ENCODE assay signal across 11 cellular contexts in the genomic region with DNA sequence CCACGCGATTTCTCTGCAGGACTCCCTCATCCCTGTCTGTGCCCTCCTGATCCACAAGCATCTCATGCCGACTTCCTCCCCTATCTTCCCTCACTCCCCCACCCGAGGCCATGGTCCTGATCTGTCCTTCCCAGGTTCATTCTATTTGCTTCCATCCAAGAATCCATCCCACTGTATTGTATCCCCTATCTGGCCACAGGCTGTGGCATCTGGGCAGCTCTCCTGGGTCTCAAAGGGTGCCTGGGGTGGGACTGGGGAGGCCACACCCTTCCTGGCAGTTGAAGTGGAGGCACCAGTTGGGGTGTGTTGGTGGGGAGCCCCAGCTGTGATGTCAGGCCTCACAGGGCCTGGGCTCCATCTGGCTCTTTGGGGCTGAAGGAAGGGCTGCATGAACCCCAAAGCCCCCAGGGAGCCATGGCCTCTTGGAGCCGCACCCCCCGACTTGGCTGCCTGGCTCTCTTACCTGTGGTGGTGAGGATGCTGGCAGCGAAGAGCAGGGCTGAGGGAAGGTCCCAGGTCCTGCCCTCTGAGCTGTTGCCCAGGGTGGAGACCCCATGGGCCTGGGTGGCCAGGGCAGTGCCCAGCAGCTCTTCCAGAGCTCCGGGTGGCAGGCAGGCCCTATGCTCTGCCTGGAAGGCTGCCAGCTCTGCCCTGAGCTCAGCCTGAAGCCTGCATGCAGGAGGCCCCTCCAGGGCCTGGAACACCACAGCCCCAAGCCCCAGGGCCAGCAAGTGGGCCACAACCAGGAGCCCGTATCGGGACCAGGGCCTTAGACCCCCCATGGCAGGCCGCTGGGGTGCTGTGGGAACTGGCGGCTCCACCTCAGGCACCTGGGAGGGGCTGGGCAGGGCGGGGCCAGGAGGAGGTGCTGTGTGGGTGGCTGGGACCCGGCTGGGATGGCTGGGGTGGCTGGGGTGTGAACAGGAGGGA. TPM values are rescaled to one million over a fixed set of nuclear protein-coding genes. Genes with fewer than 3 reads are reported as not detected.
A peak's percentile ranks its signal among the peaks of the same experiment; 100 is the strongest.
DNase-seq lines count a peak whose midpoint lies in the region; ATAC-seq, FAIRE-seq and TF ChIP-seq lines count a peak whose summit lies in the region.
"Had no signal": no experiment of that assay in that cellular context is flagged by ENCODE, and none has a peak within 500 bp of the region (broad histone marks: within the 10 kb centered on the region; RNA-seq: fewer than 3 reads in every experiment).

Gene KCNK7 (minus strand): TSS at position 810 of the 930 bp plus-strand sequence. CDS start 28 bp downstream, at position 782.

- H3K27ac Mint-ChIP-seq in activated T-helper 1 cell treated with anti-CD3 and anti-CD28 coated beads, Interleukin-12 subunit alpha, Interleukin-12 subunit beta, Interleukin-2, Interleukin-4 antibody, amounts not matched to agents 30 ng/mL and 10 ng/mL and 1 ng/mL, durations not matched to agents 14 hours and 24 hours and 36 hours: peak within 1 kb of the TSS; percentile 29
- peak within 1 kb of the TSS in 7 of 10 donors; percentile 20 to 85 (median 55) for H3K27ac Mint-ChIP-seq in naive thymus-derived CD8-positive, alpha-beta T cell

- no peak for FAIRE-seq in GM12891 (lab: Jason Lieb, UNC)

- no peaks in the 10 kb centered on the region for H3K27me3 Mint-ChIP-seq in activated T-helper 1 cell treated with anti-CD3 and anti-CD28 coated beads, Interleukin-12 subunit alpha, Interleukin-12 subunit beta, Interleukin-2, Interleukin-4 antibody, amounts not matched to agents 30 ng/mL and 10 ng/mL and 1 ng/mL, durations not matched to agents 14 hours and 24 hours and 36 hours (ENCODE audit: insufficient read depth)
- H3K27me3 Mint-ChIP-seq in naive thymus-derived CD8-positive, alpha-beta T cell: no peaks in the 10 kb centered on the region

- H3K9me3 Mint-ChIP-seq in activated T-helper 1 cell treated with anti-CD3 and anti-CD28 coated beads, Interleukin-12 subunit alpha, Interleukin-12 subunit beta, Interleukin-2, Interleukin-4 antibody, amounts not matched to agents 30 ng/mL and 10 ng/mL and 1 ng/mL, durations not matched to agents 14 hours and 24 hours and 36 hours: no peaks in the 10 kb centered on the region
- no peaks in the 10 kb centered on the region for H3K9me3 Mint-ChIP-seq in naive thymus-derived CD8-positive, alpha-beta T cell

- no peak for ATAC-seq in naive thymus-derived CD8-positive, alpha-beta T cell

- intact Hi-C loops in activated T-helper 1 cell treated with anti-CD3 and anti-CD28 coated beads, Interleukin-12 subunit alpha, Interleukin-12 subunit beta, Interleukin-2, Interleukin-4 antibody, amounts not matched to agents 30 ng/mL and 10 ng/mL and 1 ng/mL, durations not matched to agents 14 hours and 24 hours and 36 hours (cut with micrococcal nuclease): no loop called here

- H3K36me3 Mint-ChIP-seq in activated T-helper 1 cell treated with anti-CD3 and anti-CD28 coated beads, Interleukin-12 subunit alpha, Interleukin-12 subunit beta, Interleukin-2, Interleukin-4 antibody, amounts not matched to agents 30 ng/mL and 10 ng/mL and 1 ng/mL, durations not matched to agents 14 hours and 24 hours and 36 hours (ENCODE audit: low read depth): peaks cover 17% of the 10 kb centered on the region
- peaks cover 0 to 34% (median 0%) of the 10 kb centered on the region in 3 donors for H3K36me3 Mint-ChIP-seq in naive thymus-derived CD8-positive, alpha-beta T cell

- DNase-seq in AG20443 (ENCODE audit: low spot score) (peak; percentile 25), EH (ENCODE audit: low read depth) (peak; percentile 31), NCI-H1436 (lab: John Stamatoyannopoulos, UW) (no peak), GM12891 (ENCODE audit: insufficient read length, low spot score) (no peak), NCI-H2196 treated with DMSO at 0.1 percent for 48 hours (lab: John Stamatoyannopoulos, UW; ENCODE audit: unreplicated experiment) (no peak)
- no peak for DNase-seq in activated T-helper 1 cell treated with anti-CD3 and anti-CD28 coated beads, Interleukin-12 subunit alpha, Interleukin-12 subunit beta, Interleukin-2, Interleukin-4 antibody, amounts not matched to agents 30 ng/mL and 10 ng/mL and 1 ng/mL, durations not matched to agents 14 hours and 24 hours and 36 hours (ENCODE audit: low spot score)
- no peak for DNase-seq in naive thymus-derived CD8-positive, alpha-beta T cell
- no peak for DNase-seq in effector CD4-positive, alpha-beta T cell
- DNase-seq: midbrain, NCI-H774, right lobe of liver had no signal

- TF ChIP-seq POLR2A in GM12891 (IDR thresholded peaks at IDR 0.05; ENCODE audit: low read depth, low read length): no peak

- POLR2A ChIA-PET in naive thymus-derived CD8-positive, alpha-beta T cell (lab: Charles Lee): interaction anchor here (0.8 to 11.7 kb wide), 10 partner anchors 11 to 58 kb away, joined by 3 to 139 read pairs (median 4); partner anchors contain the start of genes EHBP1L1 and FAM89B

- peaks cover 14% of the 10 kb centered on the region for H3K4me1 Mint-ChIP-seq in activated T-helper 1 cell treated with anti-CD3 and anti-CD28 coated beads, Interleukin-12 subunit alpha, Interleukin-12 subunit beta, Interleukin-2, Interleukin-4 antibody, amounts not matched to agents 30 ng/mL and 10 ng/mL and 1 ng/mL, durations not matched to agents 14 hours and 24 hours and 36 hours (ENCODE audit: low read depth)
- peaks cover 11 to 24% (median 14%) of the 10 kb centered on the region in 4 donors for H3K4me1 Mint-ChIP-seq in naive thymus-derived CD8-positive, alpha-beta T cell

- H3K4me3 Mint-ChIP-seq in activated T-helper 1 cell treated with anti-CD3 and anti-CD28 coated beads, Interleukin-12 subunit alpha, Interleukin-12 subunit beta, Interleukin-2, Interleukin-4 antibody, amounts not matched to agents 30 ng/mL and 10 ng/mL and 1 ng/mL, durations not matched to agents 14 hours and 24 hours and 36 hours: peak within 1 kb of the TSS; percentile 35
- H3K4me3 Mint-ChIP-seq in naive thymus-derived CD8-positive, alpha-beta T cell: peak within 1 kb of the TSS in 2 of 10 donors; percentile 14 to 58

TF ChIP-seq in GM12891, 5 proteins besides CTCF, POLR2A, EP300 and RAD21:
- TF ChIP-seq PAX5 (IDR thresholded peaks at IDR 0.05; ENCODE audit: insufficient read depth, low read length, severe bottlenecking) (no peak), SPI1 (IDR thresholded peaks at IDR 0.05; ENCODE audit: low read depth, low read length) (no peak), POU2F2 (IDR thresholded peaks at IDR 0.05; ENCODE audit: low read depth, low read length) (no peak), TAF1 (IDR thresholded peaks at IDR 0.05; ENCODE audit: low read depth, low read length) (no peak), POLR2AphosphoS5 (IDR thresholded peaks at IDR 0.05; ENCODE audit: low read depth, low read length) (no peak)

RNA-seq across cellular contexts. Expression of gene KCNK7, which starts in this region (rescaled TPM):
- total RNA-seq in activated T-helper 1 cell treated with anti-CD3 and anti-CD28 coated beads, Interleukin-12 subunit alpha, Interleukin-12 subunit beta, Interleukin-2, Interleukin-4 antibody, amounts not matched to agents 30 ng/mL and 10 ng/mL and 1 ng/mL, durations not matched to agents 14 hours and 24 hours and 36 hours: 1.6 and 2.0 TPM in 2 replicates
- total RNA-seq in naive thymus-derived CD8-positive, alpha-beta T cell: 1 to 10 TPM; 2.4 to 5.0 TPM
- under 1 TPM in 1 of 3 donors, not detected in 2; 0.34 TPM for polyA plus RNA-seq in naive thymus-derived CD8-positive, alpha-beta T cell
- 0.09 TPM for polyA plus RNA-seq in GM12891 (2012; ENCODE audit: low read depth, missing spikeins)

Comparison
In these comparisons a context has a peak if more than half of its experiments do, and no peak if none do; other contexts are left out.
1. DNase-seq: peak in AG20443 (single experiment) and EH (single experiment); none in activated T-helper 1 cell treated with anti-CD3 and anti-CD28 coated beads, Interleukin-12 subunit alpha, Interleukin-12 subunit beta, Interleukin-2, Interleukin-4 antibody, amounts not matched to agents 30 ng/mL and 10 ng/mL and 1 ng/mL, durations not matched to agents 14 hours and 24 hours and 36 hours (single experiment), naive thymus-derived CD8-positive, alpha-beta T cell (0 of 10), effector CD4-positive, alpha-beta T cell (single experiment), NCI-H1436 (single experiment), GM12891 (single experiment) and NCI-H2196 treated with DMSO at 0.1 percent for 48 hours (single experiment).